In genomic region chr10:27153325-27153724, GRCh38 we compare ENCODE assay signal across 9 cellular contexts. TPM values are rescaled to one million over a fixed set of nuclear protein-coding genes. Genes with fewer than 3 reads are reported as not detected.
A peak's percentile ranks its signal among the peaks of the same experiment; 100 is the strongest.
DNase-seq lines count a peak whose midpoint lies in the region; ATAC-seq and TF ChIP-seq lines count a peak whose summit lies in the region.
"Had no signal": no experiment of that assay in that cellular context is flagged by ENCODE, and none has a peak within 500 bp of the region (broad histone marks: within the 10 kb centered on the region; RNA-seq: fewer than 3 reads in every experiment).

No MANE protein-coding gene starts in this region.

- no peak for TF ChIP-seq CTCF in AG09309 (IDR thresholded peaks at IDR 0.05; ENCODE audit: control insufficient read depth, insufficient read depth, low read depth, low read length, missing control alignments)
- TF ChIP-seq CTCF in dorsolateral prefrontal cortex (IDR thresholded peaks at IDR 0.05 in 54 of 56, conservative IDR thresholded peaks at IDR 0.05 in 2 of 56; ENCODE audit: low read depth in 1 of 56, partially characterized antibody in 56 of 56), result no peak

- peak overlapping the region; percentile 89 for H3K4me2 ChIP-seq in Karpas-422 (ENCODE audit: low read depth, low read length, poor library complexity, severe bottlenecking)

- peaks cover 94% of the 10 kb centered on the region for H3K79me2 ChIP-seq in Karpas-422 (ENCODE audit: low read length)

- ATAC-seq in naive thymus-derived CD8-positive, alpha-beta T cell, result no peak

- H3K4me1 Mint-ChIP-seq in naive thymus-derived CD8-positive, alpha-beta T cell, result peaks cover 28 to 58% (median 56%) of the 10 kb centered on the region in 4 donors

- peak overlapping the region; percentile 84 for H3K4me3 ChIP-seq in AG09309 (ENCODE audit: control insufficient read depth, low read depth, low read length)
- peak overlapping the region; percentile 82 for H3K4me3 ChIP-seq in Karpas-422 (ENCODE audit: low read length)
- peak overlapping the region; percentile 69 to 100 (median 96) for H3K4me3 ChIP-seq in dorsolateral prefrontal cortex

- H3K27me3 Mint-ChIP-seq in naive thymus-derived CD8-positive, alpha-beta T cell, result peaks cover 0 to 4% (median 0%) of the 10 kb centered on the region in 5 donors

- DNase-seq in AG09309 (ENCODE audit: low read depth) (no peak), Karpas-422 (no peak), dorsolateral prefrontal cortex (no peak), mesenteric fat pad (ENCODE audit: low spot score) (no peak), NCI-H1105 treated with DMSO at 0.1 percent for 48 hours (lab: John Stamatoyannopoulos, UW) (no peak), T1000 (lab: John Stamatoyannopoulos, UW) (no peak), epidermal melanocyte (ENCODE audit: insufficient read length, low spot score) (no peak)
- no peak for DNase-seq in naive thymus-derived CD8-positive, alpha-beta T cell
- DNase-seq: NCI-H2081 treated with DMSO at 0.1 percent for 48 hours had no signal

- H3K27me3 ChIP-seq in Karpas-422 (ENCODE audit: low read length) (no peaks in the 10 kb centered on the region), dorsolateral prefrontal cortex (no peaks in the 10 kb centered on the region)

- peak overlapping the region; percentile 92 to 100 (median 98) for H3K4me3 Mint-ChIP-seq in naive thymus-derived CD8-positive, alpha-beta T cell

- intact Hi-C loops in dorsolateral prefrontal cortex (cut with DNase I), result loop anchor here (2.0 to 10.0 kb wide), 3 partner anchors 51 to 289 kb away; partner anchors contain the start of genes ANKRD26 (in 2 of the 2) and ABI1 (in 1 of the 2)

- no peaks in the 10 kb centered on the region for H3K9me3 ChIP-seq in Karpas-422 (ENCODE audit: low read length)

- H3K9me3 Mint-ChIP-seq in naive thymus-derived CD8-positive, alpha-beta T cell, result peaks cover 0 to 4% (median 0%) of the 10 kb centered on the region in 9 donors

- H3K27ac Mint-ChIP-seq in naive thymus-derived CD8-positive, alpha-beta T cell, result peak overlapping the region; percentile 97 to 100 (median 100)

- peaks cover 33% of the 10 kb centered on the region for H4K20me1 ChIP-seq in Karpas-422 (ENCODE audit: insufficient read depth, low read depth, low read length)

- H3K27ac ChIP-seq in Karpas-422 (ENCODE audit: low read length) (peak overlapping the region; percentile 90; the same call in 1 of the 2 replicates), dorsolateral prefrontal cortex (peak overlapping the region in 22 of 59 donors; percentile 80 to 100 (median 98))

- peaks cover 31% of the 10 kb centered on the region for H3K36me3 ChIP-seq in Karpas-422 (ENCODE audit: insufficient read depth, low read length)

- H3K36me3 Mint-ChIP-seq in naive thymus-derived CD8-positive, alpha-beta T cell, result peaks cover 8 to 24% (median 11%) of the 10 kb centered on the region in 3 donors

- no peak overlapping the region for H2AFZ ChIP-seq in Karpas-422 (ENCODE audit: low read length)

- POLR2A ChIA-PET in naive thymus-derived CD8-positive, alpha-beta T cell (lab: Charles Lee), result interaction anchor here (1.0 to 2.9 kb wide), 11 partner anchors 44 to 1381 kb away, joined by 3 to 41 read pairs (median 7); partner anchors contain the start of genes ACBD5, ANKRD26, PDSS1 and RAB18

- H3K9ac ChIP-seq in Karpas-422 (ENCODE audit: low read length), result peak overlapping the region; percentile 89

- H3K4me1 ChIP-seq in Karpas-422 (ENCODE audit: low read length), result peaks cover 33% of the 10 kb centered on the region

- no peaks in the 10 kb centered on the region for H3K9me2 ChIP-seq in Karpas-422 (replicated peaks; ENCODE audit: insufficient read depth, low read length)

RNA-seq across cellular contexts. Expression of gene YME1L1, which starts 0.9 kb away (rescaled TPM):
- 51.5 and 121 TPM in 2 replicates for total RNA-seq in Karpas-422 (2014; rRNA removed; shearing (Covaris generic); ENCODE audit: low replicate concordance)
- total RNA-seq in dorsolateral prefrontal cortex (10 to 100 TPM; 44.5 to 83.7 (median 68.8) TPM), mesenteric fat pad (89.2 TPM)
- 100 to 1,000 TPM; 101 to 102 TPM for total RNA-seq in naive thymus-derived CD8-positive, alpha-beta T cell
- 100 to 1,000 TPM; 109 to 120 (median 119) TPM for polyA plus RNA-seq in naive thymus-derived CD8-positive, alpha-beta T cell

RNA-seq across cellular contexts. Expression of gene MASTL, which starts 1.8 kb away (rescaled TPM):
- total RNA-seq in Karpas-422 (2014; rRNA removed; shearing (Covaris generic); ENCODE audit: low replicate concordance), result 18.3 and 21.2 TPM in 2 replicates
- 1 to 10 TPM; 2.5 to 7.8 (median 5.4) TPM for total RNA-seq in dorsolateral prefrontal cortex
- 1 to 10 TPM; 7.0 to 8.6 TPM for total RNA-seq in naive thymus-derived CD8-positive, alpha-beta T cell
- 1 to 10 TPM; 1.3 to 2.1 (median 2.0) TPM for polyA plus RNA-seq in naive thymus-derived CD8-positive, alpha-beta T cell
- total RNA-seq in mesenteric fat pad, result 5.6 TPM

RNA-seq across cellular contexts. Expression of gene ANKRD26, which starts 53.0 kb away (rescaled TPM):
- 13.2 and 16.3 TPM in 2 replicates for total RNA-seq in Karpas-422 (2014; rRNA removed; shearing (Covaris generic); ENCODE audit: low replicate concordance)
- 10 to 100 TPM; 18.9 to 64.2 (median 34.3) TPM for total RNA-seq in dorsolateral prefrontal cortex
- total RNA-seq in naive thymus-derived CD8-positive, alpha-beta T cell, result 10 to 100 TPM; 15.8 to 16.2 TPM
- 1 to 10 TPM; 1.9 to 2.9 (median 2.7) TPM for polyA plus RNA-seq in naive thymus-derived CD8-positive, alpha-beta T cell
- total RNA-seq in mesenteric fat pad, result 4.1 TPM
